ENCODE assay signal across 8 cellular contexts in the genomic region with DNA sequence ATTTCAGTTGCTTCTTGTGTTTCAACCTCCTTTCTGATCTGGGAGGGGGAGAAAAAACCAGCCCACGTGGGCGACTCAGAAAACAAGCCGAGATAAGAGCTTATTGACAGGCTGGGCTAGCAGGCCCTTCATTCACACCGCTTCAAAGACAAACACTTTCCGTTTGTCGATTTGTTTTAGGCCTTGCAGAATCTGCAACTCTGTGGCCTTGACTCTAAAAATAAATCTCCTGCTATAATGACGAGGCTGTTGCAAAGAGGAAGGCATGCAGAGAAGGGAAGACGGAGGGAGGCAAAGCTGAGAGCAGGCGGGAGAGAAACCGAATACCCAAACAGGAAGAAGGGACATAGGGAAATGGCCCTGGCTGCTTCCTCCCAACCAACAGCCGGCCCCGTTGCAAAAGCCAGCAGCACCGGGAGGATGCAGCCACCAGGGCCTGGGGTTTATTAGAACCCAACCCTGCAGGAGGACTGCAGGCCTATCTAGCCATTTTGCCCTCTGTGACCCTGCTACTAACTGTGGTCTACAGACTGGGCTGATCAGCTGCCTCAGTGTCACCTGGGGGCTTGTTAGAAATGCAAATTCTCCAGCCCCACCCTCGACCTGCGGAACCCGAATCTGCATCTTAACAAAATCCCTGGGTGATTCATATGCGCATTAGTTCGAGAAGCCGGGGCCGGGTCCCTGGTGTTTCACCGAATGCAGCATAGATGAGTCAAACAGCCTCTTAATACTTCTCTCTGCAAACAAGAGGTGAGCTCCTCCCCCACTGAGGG.
DNase-seq lines count a peak whose midpoint lies in the region; ATAC-seq and TF ChIP-seq lines count a peak whose summit lies in the region.

No MANE protein-coding gene starts in this region.

- H3K79me2 ChIP-seq in GM23248 (ENCODE audit: insufficient read depth): no peaks in the 10 kb centered on the region

- no peaks in the 10 kb centered on the region for H3K9me2 ChIP-seq in GM23248 (ENCODE audit: insufficient read depth)

- in situ Hi-C loops in GM23248 (cut with MboI): no loop called here

- H3K9me3 ChIP-seq in BLaER1 treated with 17β-estradiol and CSF1 and Interleukin-3, amounts not matched to agents 10 nM and 100 nM (replicated peaks in 1 of 11): no peaks in the 10 kb centered on the region
- H3K9me3 ChIP-seq in heart right ventricle (no peaks in the 10 kb centered on the region), GM23248 (ENCODE audit: low read depth) (no peaks in the 10 kb centered on the region)

- H3K9ac ChIP-seq in BLaER1 treated with 17β-estradiol and CSF1 and Interleukin-3, amounts not matched to agents 10 nM and 100 nM: peak overlapping the region; percentile 44 to 75 (median 66); a peak in 21 of 22 replicates
- H3K9ac ChIP-seq in GM23248: no peak overlapping the region

- peak overlapping the region; percentile 35 to 85 (median 81); a peak in 21 of 22 replicates for H3K27ac ChIP-seq in BLaER1 treated with 17β-estradiol and CSF1 and Interleukin-3, amounts not matched to agents 10 nM and 100 nM
- H3K27ac ChIP-seq in heart right ventricle (peak overlapping the region in 8 of 10 donors; percentile 34 to 78 (median 61)), GM23248 (no peak overlapping the region)

- ATAC-seq in heart right ventricle (peak; percentile 47 to 78 (median 68)), sciatic nerve (peak; percentile 56), GM21717 (IDR thresholded peaks at IDR 0.05; ENCODE audit: unreplicated experiment) (no peak)

- TF ChIP-seq POLR2A in lower leg skin (IDR thresholded peaks at IDR 0.05): no peak

- no peaks in the 10 kb centered on the region for H4K20me1 ChIP-seq in BLaER1 treated with 17β-estradiol and CSF1 and Interleukin-3, amounts not matched to agents 10 nM and 100 nM
- H4K20me1 ChIP-seq in GM23248 (ENCODE audit: insufficient read depth): no peaks in the 10 kb centered on the region

- H3K4me3 ChIP-seq in BLaER1 treated with 17β-estradiol and CSF1 and Interleukin-3, amounts not matched to agents 10 nM and 100 nM: peak overlapping the region in 4 of 10 experiments; percentile 2 to 29 (median 16); a peak in 2 of 20 replicates
- H3K4me3 ChIP-seq in heart right ventricle: no peak overlapping the region
- no peak overlapping the region for H3K4me3 ChIP-seq in lower leg skin (ENCODE audit: low read depth, poor library complexity, severe bottlenecking)
- H3K4me3 ChIP-seq in GM23248: no peak overlapping the region

- peak overlapping the region; percentile 66 to 91 (median 77) for H3K4me2 ChIP-seq in BLaER1 treated with 17β-estradiol and CSF1 and Interleukin-3, amounts not matched to agents 10 nM and 100 nM
- no peak overlapping the region for H3K4me2 ChIP-seq in GM23248 (ENCODE audit: unreplicated experiment)

- no peaks in the 10 kb centered on the region for H3F3A ChIP-seq in GM23248 (ENCODE audit: insufficient read depth)

- TF ChIP-seq CTCF in heart right ventricle (IDR thresholded peaks at IDR 0.05) (no peak), lower leg skin (IDR thresholded peaks at IDR 0.05) (no peak)

- no peaks in the 10 kb centered on the region for H3K27me3 ChIP-seq in BLaER1 treated with 17β-estradiol and CSF1 and Interleukin-3, amounts not matched to agents 10 nM and 100 nM
- H3K27me3 ChIP-seq in heart right ventricle (peaks cover 0 to 44% (median 0%) of the 10 kb centered on the region in 7 donors), GM23248 (replicated peaks; ENCODE audit: insufficient read depth) (no peaks in the 10 kb centered on the region)

- H2AFZ ChIP-seq in GM23248: no peak overlapping the region

- intact Hi-C loops in heart right ventricle (cut with DNase I) (no loop called here), sciatic nerve (cut with DNase I) (no loop called here), lower leg skin (cut with DNase I; ENCODE audit: low total_unique reads) (no loop called here)

- no peaks in the 10 kb centered on the region for H3K36me3 ChIP-seq in BLaER1 treated with 17β-estradiol and CSF1 and Interleukin-3, amounts not matched to agents 10 nM and 100 nM
- H3K36me3 ChIP-seq in heart right ventricle (no peaks in the 10 kb centered on the region), GM23248 (ENCODE audit: low read depth) (no peaks in the 10 kb centered on the region)

- H3K4me1 ChIP-seq in BLaER1 treated with 17β-estradiol and CSF1 and Interleukin-3, amounts not matched to agents 10 nM and 100 nM: peaks cover 36 to 77% (median 56%) of the 10 kb centered on the region in 10 experiments
- H3K4me1 ChIP-seq in heart right ventricle (peaks cover 0 to 26% (median 8%) of the 10 kb centered on the region in 9 donors), GM23248 (ENCODE audit: insufficient read depth) (no peaks in the 10 kb centered on the region)

- DNase-seq in NCI-H146 treated with DMSO at 0.1 percent for 48 hours (lab: John Stamatoyannopoulos, UW; ENCODE audit: unreplicated experiment) (peak; percentile 26), heart right ventricle (no peak), sciatic nerve (ENCODE audit: low spot score) (no peak), lower leg skin (ENCODE audit: low spot score in 2 of 2) (no peak), GM23248 (no peak)
- peak; percentile 64 for DNase-seq in activated CD8-positive, alpha-beta memory T cell treated with anti-CD3 and anti-CD28 coated beads, Interleukin-2, amount 50 U/mL, for 48 hours

- WGBS in heart right ventricle, 2 donors: 34 to 42% methylated on average over 21 of the region's 21 CpGs
- WGBS in lower leg skin, 2 donors: 39 to 73% methylated on average over 21 of the region's 21 CpGs
- WGBS in GM23248 (ENCODE audit: low coverage in 1 of 2, low lambda C conversion rate in 2 of 2, missing lambda C conversion rate in 2 of 2), 2 experiments: 80 to 82% methylated on average over 14 to 21 of the region's 21 CpGs

Comparison
In these comparisons a context has a peak if more than half of its experiments do, and no peak if none do; other contexts are left out.
1. DNase-seq: peak in NCI-H146 treated with DMSO at 0.1 percent for 48 hours (single experiment) and activated CD8-positive, alpha-beta memory T cell treated with anti-CD3 and anti-CD28 coated beads, Interleukin-2, amount 50 U/mL, for 48 hours (single experiment); none in heart right ventricle (0 of 2), sciatic nerve (single experiment), lower leg skin (0 of 2) and GM23248 (single experiment).